23 cellular contexts compared by ENCODE assay signal in the genomic region with DNA sequence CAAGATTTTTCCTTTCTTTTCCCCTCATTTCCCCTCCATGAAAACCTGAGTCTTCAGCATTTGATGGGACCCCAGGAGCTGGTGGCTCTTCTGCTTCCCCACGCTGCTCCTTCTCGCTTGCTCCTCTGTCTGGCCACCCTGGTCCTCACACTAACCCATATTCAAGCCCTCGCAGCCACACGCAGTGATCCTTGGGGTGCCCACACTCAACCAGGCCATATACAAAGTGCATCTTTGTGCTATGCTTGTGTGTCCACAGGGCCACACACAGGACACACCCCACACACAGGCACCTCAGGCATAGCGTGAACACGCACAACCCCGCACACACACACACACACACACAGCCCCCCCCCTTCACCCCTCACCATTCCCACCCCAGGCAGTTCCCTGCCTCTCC.
"Had no signal": no experiment of that assay in that cellular context is flagged by ENCODE, and none has a peak within 500 bp of the region (broad histone marks: within the 10 kb centered on the region; RNA-seq: fewer than 3 reads in every experiment).

No MANE protein-coding gene starts in this region.

- H3K9me3 Mint-ChIP-seq: effector memory CD8-positive, alpha-beta T cell; natural killer cell treated with Interleukin-12 subunit alpha and Interleukin-12 subunit beta and Interleukin-15 and Interleukin-18, amount 100 ng/mL, for 72 hours; stimulated activated effector memory CD8-positive, alpha-beta T cell treated with anti-CD3 and anti-CD28 coated beads, Interleukin-12 subunit alpha, Interleukin-12 subunit beta, amount 100 ng/mL, for 72 hours; type B pancreatic cell had no signal

- H3K27ac Mint-ChIP-seq: effector memory CD8-positive, alpha-beta T cell; memory B cell; mesothelial cell of epicardium; naive B cell; natural killer cell treated with Interleukin-12 subunit alpha and Interleukin-12 subunit beta and Interleukin-15 and Interleukin-18, amount 100 ng/mL, for 72 hours; neural progenitor cell; progenitor cell of endocrine pancreas; stimulated activated effector memory CD8-positive, alpha-beta T cell treated with anti-CD3 and anti-CD28 coated beads, Interleukin-12 subunit alpha, Interleukin-12 subunit beta, amount 100 ng/mL, for 72 hours; type B pancreatic cell had no signal

- H3K4me1 Mint-ChIP-seq: memory B cell; naive B cell; stimulated activated effector memory CD8-positive, alpha-beta T cell treated with anti-CD3 and anti-CD28 coated beads, Interleukin-12 subunit alpha, Interleukin-12 subunit beta, amount 100 ng/mL, for 72 hours had no signal

- H3K9me3 ChIP-seq: mucosa of descending colon, pancreas, right lobe of liver, testis, tibial artery had no signal

- H3K27ac ChIP-seq: neural progenitor cell, pancreas, right lobe of liver, stomach, testis, tibial artery had no signal

- H3K4me3 ChIP-seq: lung, mucosa of descending colon, neural progenitor cell, pancreas, right lobe of liver, smooth muscle cell, stomach, testis, tibial artery had no signal

- H3K4me3 Mint-ChIP-seq: effector memory CD8-positive, alpha-beta T cell; memory B cell; mesothelial cell of epicardium; naive B cell; natural killer cell treated with Interleukin-12 subunit alpha and Interleukin-12 subunit beta and Interleukin-15 and Interleukin-18, amount 100 ng/mL, for 72 hours; neural progenitor cell; stimulated activated effector memory CD8-positive, alpha-beta T cell treated with anti-CD3 and anti-CD28 coated beads, Interleukin-12 subunit alpha, Interleukin-12 subunit beta, amount 100 ng/mL, for 72 hours; type B pancreatic cell had no signal

- H3K27me3 ChIP-seq: neural progenitor cell, right lobe of liver, testis had no signal

- H3K36me3 Mint-ChIP-seq: memory B cell; mesothelial cell of epicardium; naive B cell; natural killer cell treated with Interleukin-12 subunit alpha and Interleukin-12 subunit beta and Interleukin-15 and Interleukin-18, amount 100 ng/mL, for 72 hours; neural progenitor cell; stimulated activated effector memory CD8-positive, alpha-beta T cell treated with anti-CD3 and anti-CD28 coated beads, Interleukin-12 subunit alpha, Interleukin-12 subunit beta, amount 100 ng/mL, for 72 hours; type B pancreatic cell had no signal

- H3K36me3 ChIP-seq: neural progenitor cell, pancreas, right lobe of liver, stomach, tibial artery had no signal

- DNase-seq: cortex of kidney; effector memory CD8-positive, alpha-beta T cell; erythroblast; naive B cell; nucleus accumbens; stimulated activated CD4-positive, alpha-beta T cell treated with anti-CD3 and anti-CD28 coated beads, Interleukin-2, amount 100 ng/mL, for 24 hours; stimulated activated CD4-positive, alpha-beta T cell treated with anti-CD3 and anti-CD28 coated beads, Interleukin-4, amount 100 ng/mL, for 24 hours; stimulated activated naive CD4-positive, alpha-beta T cell treated with Interleukin-2 at 50 U/mL for 16 hours; stomach; testis had no signal

- H3K4me1 ChIP-seq: pancreas, right lobe of liver, stomach, testis, tibial artery had no signal
